1 cellular context compared by ENCODE assay signal in genomic region chr1:235703516-235703915, GRCh38.
TF ChIP-seq lines count a peak whose summit lies in the region.

No MANE protein-coding gene starts in this region.

TF ChIP-seq in IMR-90, 13 proteins besides CTCF, POLR2A, EP300 and RAD21 (continued from another document):
- TF ChIP-seq USF2 (IDR thresholded peaks at IDR 0.05; ENCODE audit: low read depth, low read length) (no peak), CEBPB (IDR thresholded peaks at IDR 0.05; ENCODE audit: low read depth, low read length) (no peak), RFX5 (IDR thresholded peaks at IDR 0.05; ENCODE audit: low read depth, low read length) (no peak), FOS (IDR thresholded peaks at IDR 0.05; ENCODE audit: low read depth, low read length) (no peak), BHLHE40 (IDR thresholded peaks at IDR 0.05; ENCODE audit: low read depth, low read length) (no peak)
